ENCODE assay signal across 1 cellular context in genomic region chr1:14910947-14911721, GRCh38.
TF ChIP-seq lines count a peak whose summit lies in the region.

No MANE protein-coding gene starts in this region.

TF ChIP-seq in HepG2, 621 proteins besides CTCF, POLR2A, EP300 and RAD21 (continued from another document):
- TF ChIP-seq, protein P1, sequence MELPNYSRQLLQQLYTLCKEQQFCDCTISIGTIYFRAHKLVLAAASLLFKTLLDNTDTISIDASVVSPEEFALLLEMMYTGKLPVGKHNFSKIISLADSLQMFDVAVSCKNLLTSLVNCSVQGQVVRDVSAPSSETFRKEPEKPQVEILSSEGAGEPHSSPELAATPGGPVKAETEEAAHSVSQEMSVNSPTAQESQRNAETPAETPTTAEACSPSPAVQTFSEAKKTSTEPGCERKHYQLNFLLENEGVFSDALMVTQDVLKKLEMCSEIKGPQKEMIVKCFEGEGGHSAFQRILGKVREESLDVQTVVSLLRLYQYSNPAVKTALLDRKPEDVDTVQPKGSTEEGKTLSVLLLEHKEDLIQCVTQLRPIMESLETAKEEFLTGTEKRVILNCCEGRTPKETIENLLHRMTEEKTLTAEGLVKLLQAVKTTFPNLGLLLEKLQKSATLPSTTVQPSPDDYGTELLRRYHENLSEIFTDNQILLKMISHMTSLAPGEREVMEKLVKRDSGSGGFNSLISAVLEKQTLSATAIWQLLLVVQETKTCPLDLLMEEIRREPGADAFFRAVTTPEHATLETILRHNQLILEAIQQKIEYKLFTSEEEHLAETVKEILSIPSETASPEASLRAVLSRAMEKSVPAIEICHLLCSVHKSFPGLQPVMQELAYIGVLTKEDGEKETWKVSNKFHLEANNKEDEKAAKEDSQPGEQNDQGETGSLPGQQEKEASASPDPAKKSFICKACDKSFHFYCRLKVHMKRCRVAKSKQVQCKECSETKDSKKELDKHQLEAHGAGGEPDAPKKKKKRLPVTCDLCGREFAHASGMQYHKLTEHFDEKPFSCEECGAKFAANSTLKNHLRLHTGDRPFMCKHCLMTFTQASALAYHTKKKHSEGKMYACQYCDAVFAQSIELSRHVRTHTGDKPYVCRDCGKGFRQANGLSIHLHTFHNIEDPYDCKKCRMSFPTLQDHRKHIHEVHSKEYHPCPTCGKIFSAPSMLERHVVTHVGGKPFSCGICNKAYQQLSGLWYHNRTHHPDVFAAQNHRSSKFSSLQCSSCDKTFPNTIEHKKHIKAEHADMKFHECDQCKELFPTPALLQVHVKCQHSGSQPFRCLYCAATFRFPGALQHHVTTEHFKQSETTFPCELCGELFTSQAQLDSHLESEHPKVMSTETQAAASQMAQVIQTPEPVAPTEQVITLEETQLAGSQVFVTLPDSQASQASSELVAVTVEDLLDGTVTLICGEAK (IDR thresholded peaks at IDR 0.05) = no peak
- TF ChIP-seq, protein P1 (CRISPR knock-in tag; IDR thresholded peaks at IDR 0.05) = no peak
- TF ChIP-seq HNRNPL (IDR thresholded peaks at IDR 0.05; ENCODE audit: low read depth, low read length) = 0 out of 2 replicates have a peak, but pooled peaks have one; percentile 48
TF ChIP-seq in HepG2: peak in this region for 2.
